In the genomic region with DNA sequence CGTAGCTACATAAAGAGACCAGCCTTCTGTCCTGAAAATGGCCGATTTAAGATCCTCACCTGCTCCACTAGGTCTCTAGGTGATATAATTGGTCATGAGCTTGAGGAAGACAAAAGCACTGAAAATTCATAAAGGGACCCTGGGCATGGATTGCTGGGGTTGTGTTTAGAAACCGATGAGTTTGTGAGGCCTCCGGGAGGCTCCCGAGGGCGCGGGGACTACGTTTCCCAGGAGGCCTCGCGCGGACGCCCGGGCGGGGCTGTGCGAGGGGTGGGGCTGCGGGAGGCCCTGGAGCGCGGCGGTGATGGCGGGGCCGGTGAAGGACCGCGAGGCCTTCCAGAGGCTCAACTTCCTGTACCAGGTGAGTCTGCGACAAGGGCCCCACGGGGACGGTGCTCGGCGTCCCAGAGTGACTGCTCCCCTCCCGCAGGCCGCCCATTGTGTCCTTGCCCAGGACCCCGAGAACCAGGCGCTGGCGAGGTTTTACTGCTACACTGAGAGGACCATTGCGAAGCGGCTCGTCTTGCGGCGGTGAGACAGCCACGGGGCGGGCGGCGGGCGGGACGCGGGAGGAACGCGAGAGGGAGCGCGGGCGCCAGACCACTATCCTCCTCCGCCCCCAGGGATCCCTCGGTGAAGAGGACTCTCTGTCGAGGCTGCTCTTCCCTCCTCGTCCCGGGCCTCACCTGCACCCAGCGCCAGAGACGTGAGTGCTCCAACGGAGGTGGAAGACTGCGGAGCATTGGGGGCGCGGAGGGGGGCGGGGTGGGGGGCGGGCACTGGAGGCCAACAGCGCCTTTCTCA, we compare ENCODE assay signal across 1 cellular context.
TF ChIP-seq lines count a peak whose summit lies in the region.

A gene (plus strand): TSS at position 289 of the 804 bp plus-strand sequence. CDS start 16 bp downstream, at position 305.

TF ChIP-seq in A549, 52 proteins besides CTCF, POLR2A, EP300 and RAD21 (continued from another document):
- TF ChIP-seq MYC (IDR thresholded peaks at IDR 0.05; ENCODE audit: borderline replicate concordance, low read length) (no peak), PHF8 (IDR thresholded peaks at IDR 0.05; ENCODE audit: borderline replicate concordance, low read depth) (peak; percentile 98), FOSL2 (IDR thresholded peaks at IDR 0.05) (no peak), FOSL2 (CRISPR knock-in tag; IDR thresholded peaks at IDR 0.05) (no peak), NFE2L2 (conservative IDR thresholded peaks at IDR 0.05; ENCODE audit: low read length) (no peak), KDM1A (IDR thresholded peaks at IDR 0.05; ENCODE audit: low read depth) (no peak), FOXS1 (CRISPR knock-in tag; IDR thresholded peaks at IDR 0.05) (no peak)
- TF ChIP-seq, protein P1, sequence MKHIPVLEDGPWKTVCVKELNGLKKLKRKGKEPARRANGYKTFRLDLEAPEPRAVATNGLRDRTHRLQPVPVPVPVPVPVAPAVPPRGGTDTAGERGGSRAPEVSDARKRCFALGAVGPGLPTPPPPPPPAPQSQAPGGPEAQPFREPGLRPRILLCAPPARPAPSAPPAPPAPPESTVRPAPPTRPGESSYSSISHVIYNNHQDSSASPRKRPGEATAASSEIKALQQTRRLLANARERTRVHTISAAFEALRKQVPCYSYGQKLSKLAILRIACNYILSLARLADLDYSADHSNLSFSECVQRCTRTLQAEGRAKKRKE (CRISPR knock-in tag; IDR thresholded peaks at IDR 0.05; ENCODE audit: low read depth): no peak
- TF ChIP-seq, protein P2, sequence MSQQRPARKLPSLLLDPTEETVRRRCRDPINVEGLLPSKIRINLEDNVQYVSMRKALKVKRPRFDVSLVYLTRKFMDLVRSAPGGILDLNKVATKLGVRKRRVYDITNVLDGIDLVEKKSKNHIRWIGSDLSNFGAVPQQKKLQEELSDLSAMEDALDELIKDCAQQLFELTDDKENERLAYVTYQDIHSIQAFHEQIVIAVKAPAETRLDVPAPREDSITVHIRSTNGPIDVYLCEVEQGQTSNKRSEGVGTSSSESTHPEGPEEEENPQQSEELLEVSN (IDR thresholded peaks at IDR 0.05; ENCODE audit: borderline replicate concordance, low read depth): peak; percentile 44; the same call in 1 of the 2 replicates
